1 cellular context compared by ENCODE assay signal in the genomic region with DNA sequence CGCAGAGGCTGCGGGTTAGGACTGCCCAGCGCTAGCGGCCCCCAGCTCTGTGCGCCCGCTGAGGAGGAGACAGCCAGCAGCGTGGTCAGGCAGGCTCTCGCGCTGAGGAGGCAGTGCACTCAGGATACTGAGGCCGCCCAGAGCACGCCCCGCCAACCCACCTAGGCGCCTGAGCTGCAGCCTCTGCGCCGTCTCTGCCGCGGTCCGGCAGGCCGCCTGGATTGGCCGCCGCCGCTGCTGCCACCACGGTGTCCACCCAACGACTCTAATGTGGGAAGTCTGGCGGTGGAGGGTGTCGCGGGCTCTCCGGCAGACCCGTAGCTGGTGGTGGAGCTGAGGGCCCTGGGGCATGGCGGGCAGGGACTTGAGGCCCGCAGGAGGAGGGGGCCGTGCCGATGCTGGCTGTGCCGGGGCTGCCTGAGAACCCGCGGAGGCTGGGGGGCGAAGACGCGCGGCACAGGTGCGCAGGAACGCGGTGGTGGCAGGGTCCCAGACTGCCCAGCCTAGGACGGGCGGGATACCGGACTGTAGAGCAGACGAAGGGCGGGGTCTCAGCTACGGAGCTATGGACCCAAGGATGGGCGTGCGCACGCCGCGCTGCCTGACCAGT.
A peak's percentile ranks its signal among the peaks of the same experiment; 100 is the strongest.
TF ChIP-seq lines count a peak whose summit lies in the region.

No MANE protein-coding gene starts in this region.

TF ChIP-seq in H1, 55 proteins besides CTCF, POLR2A, EP300 and RAD21 (continued from another document):
- TF ChIP-seq, protein P1, sequence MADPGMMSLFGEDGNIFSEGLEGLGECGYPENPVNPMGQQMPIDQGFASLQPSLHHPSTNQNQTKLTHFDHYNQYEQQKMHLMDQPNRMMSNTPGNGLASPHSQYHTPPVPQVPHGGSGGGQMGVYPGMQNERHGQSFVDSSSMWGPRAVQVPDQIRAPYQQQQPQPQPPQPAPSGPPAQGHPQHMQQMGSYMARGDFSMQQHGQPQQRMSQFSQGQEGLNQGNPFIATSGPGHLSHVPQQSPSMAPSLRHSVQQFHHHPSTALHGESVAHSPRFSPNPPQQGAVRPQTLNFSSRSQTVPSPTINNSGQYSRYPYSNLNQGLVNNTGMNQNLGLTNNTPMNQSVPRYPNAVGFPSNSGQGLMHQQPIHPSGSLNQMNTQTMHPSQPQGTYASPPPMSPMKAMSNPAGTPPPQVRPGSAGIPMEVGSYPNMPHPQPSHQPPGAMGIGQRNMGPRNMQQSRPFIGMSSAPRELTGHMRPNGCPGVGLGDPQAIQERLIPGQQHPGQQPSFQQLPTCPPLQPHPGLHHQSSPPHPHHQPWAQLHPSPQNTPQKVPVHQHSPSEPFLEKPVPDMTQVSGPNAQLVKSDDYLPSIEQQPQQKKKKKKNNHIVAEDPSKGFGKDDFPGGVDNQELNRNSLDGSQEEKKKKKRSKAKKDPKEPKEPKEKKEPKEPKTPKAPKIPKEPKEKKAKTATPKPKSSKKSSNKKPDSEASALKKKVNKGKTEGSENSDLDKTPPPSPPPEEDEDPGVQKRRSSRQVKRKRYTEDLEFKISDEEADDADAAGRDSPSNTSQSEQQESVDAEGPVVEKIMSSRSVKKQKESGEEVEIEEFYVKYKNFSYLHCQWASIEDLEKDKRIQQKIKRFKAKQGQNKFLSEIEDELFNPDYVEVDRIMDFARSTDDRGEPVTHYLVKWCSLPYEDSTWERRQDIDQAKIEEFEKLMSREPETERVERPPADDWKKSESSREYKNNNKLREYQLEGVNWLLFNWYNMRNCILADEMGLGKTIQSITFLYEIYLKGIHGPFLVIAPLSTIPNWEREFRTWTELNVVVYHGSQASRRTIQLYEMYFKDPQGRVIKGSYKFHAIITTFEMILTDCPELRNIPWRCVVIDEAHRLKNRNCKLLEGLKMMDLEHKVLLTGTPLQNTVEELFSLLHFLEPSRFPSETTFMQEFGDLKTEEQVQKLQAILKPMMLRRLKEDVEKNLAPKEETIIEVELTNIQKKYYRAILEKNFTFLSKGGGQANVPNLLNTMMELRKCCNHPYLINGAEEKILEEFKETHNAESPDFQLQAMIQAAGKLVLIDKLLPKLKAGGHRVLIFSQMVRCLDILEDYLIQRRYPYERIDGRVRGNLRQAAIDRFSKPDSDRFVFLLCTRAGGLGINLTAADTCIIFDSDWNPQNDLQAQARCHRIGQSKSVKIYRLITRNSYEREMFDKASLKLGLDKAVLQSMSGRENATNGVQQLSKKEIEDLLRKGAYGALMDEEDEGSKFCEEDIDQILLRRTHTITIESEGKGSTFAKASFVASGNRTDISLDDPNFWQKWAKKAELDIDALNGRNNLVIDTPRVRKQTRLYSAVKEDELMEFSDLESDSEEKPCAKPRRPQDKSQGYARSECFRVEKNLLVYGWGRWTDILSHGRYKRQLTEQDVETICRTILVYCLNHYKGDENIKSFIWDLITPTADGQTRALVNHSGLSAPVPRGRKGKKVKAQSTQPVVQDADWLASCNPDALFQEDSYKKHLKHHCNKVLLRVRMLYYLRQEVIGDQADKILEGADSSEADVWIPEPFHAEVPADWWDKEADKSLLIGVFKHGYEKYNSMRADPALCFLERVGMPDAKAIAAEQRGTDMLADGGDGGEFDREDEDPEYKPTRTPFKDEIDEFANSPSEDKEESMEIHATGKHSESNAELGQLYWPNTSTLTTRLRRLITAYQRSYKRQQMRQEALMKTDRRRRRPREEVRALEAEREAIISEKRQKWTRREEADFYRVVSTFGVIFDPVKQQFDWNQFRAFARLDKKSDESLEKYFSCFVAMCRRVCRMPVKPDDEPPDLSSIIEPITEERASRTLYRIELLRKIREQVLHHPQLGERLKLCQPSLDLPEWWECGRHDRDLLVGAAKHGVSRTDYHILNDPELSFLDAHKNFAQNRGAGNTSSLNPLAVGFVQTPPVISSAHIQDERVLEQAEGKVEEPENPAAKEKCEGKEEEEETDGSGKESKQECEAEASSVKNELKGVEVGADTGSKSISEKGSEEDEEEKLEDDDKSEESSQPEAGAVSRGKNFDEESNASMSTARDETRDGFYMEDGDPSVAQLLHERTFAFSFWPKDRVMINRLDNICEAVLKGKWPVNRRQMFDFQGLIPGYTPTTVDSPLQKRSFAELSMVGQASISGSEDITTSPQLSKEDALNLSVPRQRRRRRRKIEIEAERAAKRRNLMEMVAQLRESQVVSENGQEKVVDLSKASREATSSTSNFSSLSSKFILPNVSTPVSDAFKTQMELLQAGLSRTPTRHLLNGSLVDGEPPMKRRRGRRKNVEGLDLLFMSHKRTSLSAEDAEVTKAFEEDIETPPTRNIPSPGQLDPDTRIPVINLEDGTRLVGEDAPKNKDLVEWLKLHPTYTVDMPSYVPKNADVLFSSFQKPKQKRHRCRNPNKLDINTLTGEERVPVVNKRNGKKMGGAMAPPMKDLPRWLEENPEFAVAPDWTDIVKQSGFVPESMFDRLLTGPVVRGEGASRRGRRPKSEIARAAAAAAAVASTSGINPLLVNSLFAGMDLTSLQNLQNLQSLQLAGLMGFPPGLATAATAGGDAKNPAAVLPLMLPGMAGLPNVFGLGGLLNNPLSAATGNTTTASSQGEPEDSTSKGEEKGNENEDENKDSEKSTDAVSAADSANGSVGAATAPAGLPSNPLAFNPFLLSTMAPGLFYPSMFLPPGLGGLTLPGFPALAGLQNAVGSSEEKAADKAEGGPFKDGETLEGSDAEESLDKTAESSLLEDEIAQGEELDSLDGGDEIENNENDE (IDR thresholded peaks at IDR 0.05; ENCODE audit: insufficient replicate concordance, low read length), result no peak
- no peak for TF ChIP-seq YY1 (IDR thresholded peaks at IDR 0.05; ENCODE audit: low read depth, low read length)
- TF ChIP-seq, protein P2, sequence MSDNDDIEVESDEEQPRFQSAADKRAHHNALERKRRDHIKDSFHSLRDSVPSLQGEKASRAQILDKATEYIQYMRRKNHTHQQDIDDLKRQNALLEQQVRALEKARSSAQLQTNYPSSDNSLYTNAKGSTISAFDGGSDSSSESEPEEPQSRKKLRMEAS (IDR thresholded peaks at IDR 0.05), result peak; percentile 54; the same call in 1 of the 2 replicates
- no peak for TF ChIP-seq SIN3A (conservative IDR thresholded peaks at IDR 0.05 in 1 of 2, IDR thresholded peaks at IDR 0.05 in 1 of 2; ENCODE audit: low read depth in 1 of 2, low read length in 2 of 2)
- TF ChIP-seq KDM1A (IDR thresholded peaks at IDR 0.05; ENCODE audit: borderline replicate concordance, low read length), result no peak
- TF ChIP-seq SP1 (IDR thresholded peaks at IDR 0.05; ENCODE audit: low read depth, low read length), result no peak
- TF ChIP-seq RBBP5 (IDR thresholded peaks at IDR 0.05; ENCODE audit: borderline replicate concordance, low read depth, low read length), result no peak
- TF ChIP-seq CHD2 (IDR thresholded peaks at IDR 0.05; ENCODE audit: low read length), result no peak
- TF ChIP-seq, protein P3, sequence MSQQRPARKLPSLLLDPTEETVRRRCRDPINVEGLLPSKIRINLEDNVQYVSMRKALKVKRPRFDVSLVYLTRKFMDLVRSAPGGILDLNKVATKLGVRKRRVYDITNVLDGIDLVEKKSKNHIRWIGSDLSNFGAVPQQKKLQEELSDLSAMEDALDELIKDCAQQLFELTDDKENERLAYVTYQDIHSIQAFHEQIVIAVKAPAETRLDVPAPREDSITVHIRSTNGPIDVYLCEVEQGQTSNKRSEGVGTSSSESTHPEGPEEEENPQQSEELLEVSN (IDR thresholded peaks at IDR 0.05), result no peak
- no peak for TF ChIP-seq CHD1 (IDR thresholded peaks at IDR 0.05; ENCODE audit: low read depth, low read length)
- TF ChIP-seq NANOG (IDR thresholded peaks at IDR 0.05; ENCODE audit: insufficient read depth, low read depth, low read length, poor library complexity, severe bottlenecking), result no peak
- no peak for TF ChIP-seq HDAC6 (IDR thresholded peaks at IDR 0.05; ENCODE audit: low read depth, low read length)
- no peak for TF ChIP-seq SIX5 (IDR thresholded peaks at IDR 0.05; ENCODE audit: low read depth, low read length)
- TF ChIP-seq EZH2 (IDR thresholded peaks at IDR 0.05; ENCODE audit: low read depth, low read length, severe bottlenecking), result peak; percentile 34
- no peak for TF ChIP-seq HDAC2 (IDR thresholded peaks at IDR 0.05; ENCODE audit: borderline replicate concordance in 1 of 2, low read depth in 2 of 2, low read length in 2 of 2)
- no peak for TF ChIP-seq POU5F1 (IDR thresholded peaks at IDR 0.05; ENCODE audit: low read depth, low read length)
- TF ChIP-seq RXRA (IDR thresholded peaks at IDR 0.05; ENCODE audit: insufficient read depth, low read depth, low read length), result no peak
- TF ChIP-seq CTBP2 (IDR thresholded peaks at IDR 0.05; ENCODE audit: borderline replicate concordance, insufficient read depth, insufficient read length, low read length), result no peak
- no peak for TF ChIP-seq CBX5 (IDR thresholded peaks at IDR 0.05; ENCODE audit: low read depth, low read length)
- no peak for TF ChIP-seq MAFK (IDR thresholded peaks at IDR 0.05; ENCODE audit: low read depth, low read length)
- no peak for TF ChIP-seq EGR1 (IDR thresholded peaks at IDR 0.05; ENCODE audit: borderline replicate concordance, low read depth, low read length)
- TF ChIP-seq BCL11A (IDR thresholded peaks at IDR 0.05; ENCODE audit: low read depth in 2 of 2, low read length in 2 of 2), result no peak
- no peak for TF ChIP-seq SP4 (IDR thresholded peaks at IDR 0.05; ENCODE audit: low read length)
- no peak for TF ChIP-seq CREB1 (IDR thresholded peaks at IDR 0.05)
- TF ChIP-seq, protein P4, sequence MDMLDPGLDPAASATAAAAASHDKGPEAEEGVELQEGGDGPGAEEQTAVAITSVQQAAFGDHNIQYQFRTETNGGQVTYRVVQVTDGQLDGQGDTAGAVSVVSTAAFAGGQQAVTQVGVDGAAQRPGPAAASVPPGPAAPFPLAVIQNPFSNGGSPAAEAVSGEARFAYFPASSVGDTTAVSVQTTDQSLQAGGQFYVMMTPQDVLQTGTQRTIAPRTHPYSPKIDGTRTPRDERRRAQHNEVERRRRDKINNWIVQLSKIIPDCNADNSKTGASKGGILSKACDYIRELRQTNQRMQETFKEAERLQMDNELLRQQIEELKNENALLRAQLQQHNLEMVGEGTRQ (IDR thresholded peaks at IDR 0.05; ENCODE audit: low read length), result no peak
- TF ChIP-seq, protein P5, sequence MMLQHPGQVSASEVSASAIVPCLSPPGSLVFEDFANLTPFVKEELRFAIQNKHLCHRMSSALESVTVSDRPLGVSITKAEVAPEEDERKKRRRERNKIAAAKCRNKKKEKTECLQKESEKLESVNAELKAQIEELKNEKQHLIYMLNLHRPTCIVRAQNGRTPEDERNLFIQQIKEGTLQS (IDR thresholded peaks at IDR 0.05; ENCODE audit: insufficient read depth, low read depth, low read length), result no peak
- peak; percentile 3; the same call in 1 of the 2 replicates for TF ChIP-seq TAF1 (IDR thresholded peaks at IDR 0.05; ENCODE audit: low read depth, low read length)
- TF ChIP-seq BACH1 (IDR thresholded peaks at IDR 0.05; ENCODE audit: low read length), result no peak
- TF ChIP-seq RNF2 (IDR thresholded peaks at IDR 0.05; ENCODE audit: borderline replicate concordance, low read depth, low read length, missing control alignments, poor library complexity, severe bottlenecking), result no peak
- TF ChIP-seq KDM5A (IDR thresholded peaks at IDR 0.05; ENCODE audit: low read length), result no peak
- TF ChIP-seq CBX8 (IDR thresholded peaks at IDR 0.05; ENCODE audit: borderline replicate concordance, low read depth, low read length), result no peak
- no peak for TF ChIP-seq TCF12 (IDR thresholded peaks at IDR 0.05; ENCODE audit: low read depth, low read length)
- TF ChIP-seq GTF2F1 (IDR thresholded peaks at IDR 0.05; ENCODE audit: borderline replicate concordance, low read depth, low read length), result no peak
- TF ChIP-seq, protein P6, sequence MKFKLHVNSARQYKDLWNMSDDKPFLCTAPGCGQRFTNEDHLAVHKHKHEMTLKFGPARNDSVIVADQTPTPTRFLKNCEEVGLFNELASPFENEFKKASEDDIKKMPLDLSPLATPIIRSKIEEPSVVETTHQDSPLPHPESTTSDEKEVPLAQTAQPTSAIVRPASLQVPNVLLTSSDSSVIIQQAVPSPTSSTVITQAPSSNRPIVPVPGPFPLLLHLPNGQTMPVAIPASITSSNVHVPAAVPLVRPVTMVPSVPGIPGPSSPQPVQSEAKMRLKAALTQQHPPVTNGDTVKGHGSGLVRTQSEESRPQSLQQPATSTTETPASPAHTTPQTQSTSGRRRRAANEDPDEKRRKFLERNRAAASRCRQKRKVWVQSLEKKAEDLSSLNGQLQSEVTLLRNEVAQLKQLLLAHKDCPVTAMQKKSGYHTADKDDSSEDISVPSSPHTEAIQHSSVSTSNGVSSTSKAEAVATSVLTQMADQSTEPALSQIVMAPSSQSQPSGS (IDR thresholded peaks at IDR 0.05; ENCODE audit: low read length), result no peak
- TF ChIP-seq PHF8 (conservative IDR thresholded peaks at IDR 0.05; ENCODE audit: low read depth, low read length), result no peak
- peak; percentile 11; the same call in 1 of the 2 replicates for TF ChIP-seq SUZ12 (IDR thresholded peaks at IDR 0.05; ENCODE audit: low read length)
- no peak for TF ChIP-seq TAF7 (optimal IDR thresholded peaks at IDR 0.05; ENCODE audit: borderline replicate concordance, low read depth, low read length)
- no peak for TF ChIP-seq JUN (IDR thresholded peaks at IDR 0.05; ENCODE audit: low read depth, low read length)
- no peak for TF ChIP-seq SRF (IDR thresholded peaks at IDR 0.05; ENCODE audit: low read depth, low read length)
- no peak for TF ChIP-seq NRF1 (IDR thresholded peaks at IDR 0.05; ENCODE audit: low read depth, low read length)
- TF ChIP-seq JUND (IDR thresholded peaks at IDR 0.05; ENCODE audit: low read length), result no peak
- TF ChIP-seq ZNF274 (IDR thresholded peaks at IDR 0.05; ENCODE audit: borderline replicate concordance, extremely low read depth, low read length), result no peak
- no peak for TF ChIP-seq POLR2AphosphoS5 (IDR thresholded peaks at IDR 0.05; ENCODE audit: low read depth, low read length)
- no peak for TF ChIP-seq SIRT6 (IDR thresholded peaks at IDR 0.05; ENCODE audit: low read length)
- TF ChIP-seq KDM4A (IDR thresholded peaks at IDR 0.05; ENCODE audit: low read depth, low read length, severe bottlenecking), result peak; percentile 18
- no peak for TF ChIP-seq TEAD4 (IDR thresholded peaks at IDR 0.05; ENCODE audit: low read depth, low read length)
- no peak for TF ChIP-seq TBP (IDR thresholded peaks at IDR 0.05; ENCODE audit: low read depth, low read length)
TF ChIP-seq in H1: peak in this region for 6.
